In the genomic region with DNA sequence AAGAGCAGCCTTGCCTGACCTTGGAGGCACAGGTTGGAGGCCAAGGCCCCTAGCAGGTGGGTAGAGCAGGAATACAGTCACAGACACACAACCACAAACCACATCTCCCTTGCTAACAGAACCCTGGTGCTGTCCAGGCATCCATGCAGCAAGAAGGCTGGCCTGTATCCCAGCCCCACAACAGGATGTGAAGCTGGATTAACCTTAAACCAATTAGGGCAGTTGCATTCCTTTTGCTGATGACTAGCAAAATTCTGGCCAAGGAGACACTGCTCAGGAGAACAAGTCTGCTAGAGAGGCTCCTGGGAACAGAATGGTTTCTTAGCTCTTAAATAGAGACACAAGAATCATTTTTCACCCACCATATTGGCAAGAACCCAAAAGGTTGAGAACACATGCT, we compare ENCODE assay signal across 13 cellular contexts.
DNase-seq lines count a peak whose midpoint lies in the region; ATAC-seq, FAIRE-seq and TF ChIP-seq lines count a peak whose summit lies in the region.
"Had no signal": no experiment of that assay in that cellular context is flagged by ENCODE, and none has a peak within 500 bp of the region (broad histone marks: within the 10 kb centered on the region; RNA-seq: fewer than 3 reads in every experiment).

No MANE protein-coding gene starts in this region.

- in situ Hi-C loops in ACHN (cut with HindIII; ENCODE audit: low pct_ligation_motif_present, low pct_unique_long_range_greater_than_20kb, low sequenced_read_pairs) = no loop called here

- no peak for ATAC-seq in GM21825 (IDR thresholded peaks at IDR 0.05; ENCODE audit: unreplicated experiment)
- ATAC-seq: activated CD8-positive, alpha-beta memory T cell treated with anti-CD3 and anti-CD28 coated beads, Interleukin-2, amount 10 ng/mL, durations not matched to agents 7 days and 5 days had no signal

- TF ChIP-seq CTCF in kidney (IDR thresholded peaks at IDR 0.05; ENCODE audit: borderline replicate concordance, extremely low read depth, insufficient read depth) = no peak

- peaks cover 2% of the 10 kb centered on the region for H3K36me3 Mint-ChIP-seq in activated naive CD8-positive, alpha-beta T cell
- H3K36me3 Mint-ChIP-seq: activated CD8-positive, alpha-beta memory T cell treated with anti-CD3 and anti-CD28 coated beads, Interleukin-2, amount 10 ng/mL, durations not matched to agents 7 days and 5 days had no signal

- no peak overlapping the region for H3K9ac ChIP-seq in kidney (ENCODE audit: low read length in 2 of 2)

- no peak overlapping the region for H3K4me3 Mint-ChIP-seq in activated naive CD8-positive, alpha-beta T cell
- H3K4me3 Mint-ChIP-seq: activated CD8-positive, alpha-beta memory T cell treated with anti-CD3 and anti-CD28 coated beads, Interleukin-2, amount 10 ng/mL, durations not matched to agents 7 days and 5 days; CD4-positive, alpha-beta T cell had no signal

- peak overlapping the region; percentile 84 for H3K27ac Mint-ChIP-seq in activated naive CD8-positive, alpha-beta T cell
- H3K27ac Mint-ChIP-seq: activated CD8-positive, alpha-beta memory T cell treated with anti-CD3 and anti-CD28 coated beads, Interleukin-2, amount 10 ng/mL, durations not matched to agents 7 days and 5 days; CD4-positive, alpha-beta T cell had no signal

- intact Hi-C loops in kidney (cut with DNase I) = no loop called here

- H3K4me1 ChIP-seq in kidney (ENCODE audit: control insufficient read depth in 1 of 2, insufficient read depth in 1 of 2, low read depth in 1 of 2, low read length in 2 of 2) = peaks cover 12 to 14% of the 10 kb centered on the region in 2 donors
- H3K4me1 ChIP-seq: Peyer's patch had no signal

- no peak overlapping the region for H3K27ac ChIP-seq in kidney (ENCODE audit: low read depth in 2 of 2, low read length in 2 of 2)
- H3K27ac ChIP-seq: Peyer's patch had no signal

- no peaks in the 10 kb centered on the region for H3K36me3 ChIP-seq in kidney (ENCODE audit: control insufficient read depth in 1 of 2, insufficient read depth in 2 of 2, low read length in 2 of 2)
- H3K36me3 ChIP-seq: Peyer's patch had no signal

- no peaks in the 10 kb centered on the region for H3K27me3 Mint-ChIP-seq in activated naive CD8-positive, alpha-beta T cell

- peaks cover 49% of the 10 kb centered on the region for H3K4me1 Mint-ChIP-seq in activated naive CD8-positive, alpha-beta T cell (ENCODE audit: low read depth)

- H3K4me3 ChIP-seq in kidney (ENCODE audit: low read length in 2 of 2) = no peak overlapping the region
- H3K4me3 ChIP-seq: Peyer's patch had no signal

- peaks cover 9% of the 10 kb centered on the region for H3K9me3 Mint-ChIP-seq in activated naive CD8-positive, alpha-beta T cell (ENCODE audit: low read depth)

- no peak for FAIRE-seq in kidney (lab: Jason Lieb, UNC)

- H3K9me3 ChIP-seq in kidney (ENCODE audit: control insufficient read depth in 1 of 2, low read length in 2 of 2) = no peaks in the 10 kb centered on the region
- H3K9me3 ChIP-seq: Peyer's patch had no signal

- DNase-seq in ACHN (peak; percentile 89), GM04504 (ENCODE audit: low read depth) (peak; percentile 71), kidney glomerular epithelial cell (lab: John Stamatoyannopoulos, UW) (peak; percentile 82), NAMALWA (ENCODE audit: low spot score) (no peak), cortex of kidney (lab: John Stamatoyannopoulos, UW) (no peak), kidney (no peak)
- DNase-seq: activated CD8-positive, alpha-beta memory T cell treated with anti-CD3 and anti-CD28 coated beads, Interleukin-2, amount 10 ng/mL, durations not matched to agents 7 days and 5 days; CD4-positive, alpha-beta T cell; KBM-7; T1000 had no signal

Comparison
In these comparisons a context has a peak if more than half of its experiments do, and no peak if none do; other contexts are left out.
1. DNase-seq: peak in ACHN (single experiment), GM04504 (single experiment) and kidney glomerular epithelial cell (single experiment); none in NAMALWA (single experiment), cortex of kidney (single experiment) and kidney (single experiment).